8 cellular contexts compared by ENCODE assay signal in genomic region chr6:34791842-34792604, GRCh38. TPM values are rescaled to one million over a fixed set of nuclear protein-coding genes. Genes with fewer than 3 reads are reported as not detected.
DNase-seq lines count a peak whose midpoint lies in the region; ATAC-seq, FAIRE-seq and TF ChIP-seq lines count a peak whose summit lies in the region.

Gene BLTP3A (plus strand): TSS chr6:34792083. CDS start chr6:34792251, 168 bp downstream.

- H3K27ac Mint-ChIP-seq in activated naive CD4-positive, alpha-beta T cell treated with anti-CD3 and anti-CD28 coated beads, Interleukin-2, amount 50 U/mL, for 72 hours, result peak within 1 kb of the TSS; percentile 95 to 96

- H4K20me1 ChIP-seq in SK-N-SH (ENCODE audit: insufficient read depth), result no peaks in the 10 kb centered on the region; the same call in 1 of the 2 replicates

- TF ChIP-seq POLR2A in H54 (IDR thresholded peaks at IDR 0.05; ENCODE audit: low read depth, low read length) (peak; percentile 42; the same call in 1 of the 2 replicates), ovary (IDR thresholded peaks at IDR 0.05) (no peak)

- ATAC-seq in activated naive CD4-positive, alpha-beta T cell treated with anti-CD3 and anti-CD28 coated beads, Interleukin-2, amount 50 U/mL, for 72 hours, result peak; percentile 92 to 96

- H3K36me3 Mint-ChIP-seq in activated naive CD4-positive, alpha-beta T cell treated with anti-CD3 and anti-CD28 coated beads, Interleukin-2, amount 50 U/mL, for 72 hours, result peaks cover 9 to 16% of the 10 kb centered on the region in 2 donors

- under 1% methylated on average over 33 of the region's 93 CpGs for whole genome bisulfite sequencing in SK-N-SH (ENCODE audit: low lambda C conversion rate)
- 1% methylated on average over 76 to 93 of the region's 93 CpGs for WGBS in ovary, 3 donors
- WGBS in thymus, result under 1% methylated on average over 93 of the region's 93 CpGs

- peak; percentile 77 for DNase-seq in ELR (ENCODE audit: low read depth)
- DNase-seq in H54 (ENCODE audit: insufficient read length, low spot score), result peak; percentile 87
- peak; percentile 94 for DNase-seq in MG63
- DNase-seq in SK-N-SH, result peak; percentile 94
- peak; percentile 75 to 81 for DNase-seq in activated naive CD4-positive, alpha-beta T cell treated with anti-CD3 and anti-CD28 coated beads, Interleukin-2, amount 50 U/mL, for 72 hours (ENCODE audit: low spot score in 2 of 2)
- peak in 41 of 42 donors; percentile 20 to 87 (median 73) for DNase-seq in head of caudate nucleus
- peak; percentile 64 to 85 (median 66) for DNase-seq in ovary

- H2AFZ ChIP-seq in SK-N-SH (ENCODE audit: low read depth), result peak within 1 kb of the TSS; percentile 90

- H3K9ac ChIP-seq in SK-N-SH, result peak within 1 kb of the TSS; percentile 76

- peak within 1 kb of the TSS; percentile 82 for H3K4me3 ChIP-seq in MG63
- H3K4me3 ChIP-seq in SK-N-SH (ENCODE audit: low read depth in 2 of 2, low read length in 1 of 2), result peak within 1 kb of the TSS; percentile 72 to 76
- peak within 1 kb of the TSS; percentile 69 for H3K4me3 ChIP-seq in ovary
- peak within 1 kb of the TSS; percentile 95 for H3K4me3 ChIP-seq in thymus (ENCODE audit: low read length)

- peaks cover 7% of the 10 kb centered on the region for H3F3A ChIP-seq in SK-N-SH (replicated peaks; ENCODE audit: insufficient read depth)

- H3K27ac ChIP-seq in SK-N-SH (ENCODE audit: low read depth in 2 of 2, low read length in 1 of 2), result peak within 1 kb of the TSS; percentile 71 to 80
- H3K27ac ChIP-seq in ovary, result peak within 1 kb of the TSS; percentile 62 to 87
- peak within 1 kb of the TSS; percentile 88 for H3K27ac ChIP-seq in thymus (ENCODE audit: low read depth)

- H3K9me2 ChIP-seq in SK-N-SH, result no peaks in the 10 kb centered on the region

- H3K9me3 ChIP-seq in MG63 (no peaks in the 10 kb centered on the region), SK-N-SH (no peaks in the 10 kb centered on the region), ovary (no peaks in the 10 kb centered on the region), thymus (ENCODE audit: control insufficient read depth) (no peaks in the 10 kb centered on the region)

- peaks cover 26% of the 10 kb centered on the region; the same call in 1 of the 2 replicates for H3K79me2 ChIP-seq in SK-N-SH (ENCODE audit: insufficient read depth)

- H3K27me3 ChIP-seq in MG63 (no peaks in the 10 kb centered on the region), SK-N-SH (ENCODE audit: insufficient read depth) (no peaks in the 10 kb centered on the region), ovary (no peaks in the 10 kb centered on the region), thymus (ENCODE audit: control insufficient read depth, insufficient read depth) (no peaks in the 10 kb centered on the region)

- peaks cover 0 to 8% of the 10 kb centered on the region in 2 experiments; a peak in 2 of 4 replicates for H3K4me1 ChIP-seq in SK-N-SH (ENCODE audit: control insufficient read depth in 1 of 2, insufficient read depth in 2 of 2, low read depth in 1 of 2, low read length in 1 of 2)
- no peaks in the 10 kb centered on the region for H3K4me1 ChIP-seq in ovary (ENCODE audit: insufficient read depth)
- H3K4me1 ChIP-seq in thymus (ENCODE audit: control insufficient read depth, insufficient read depth, low read length), result peaks cover 8% of the 10 kb centered on the region

- TF ChIP-seq RAD21 in SK-N-SH (IDR thresholded peaks at IDR 0.05; ENCODE audit: low read length), result no peak; the same call in 1 of the 2 replicates

- POLR2A ChIA-PET in SK-N-SH (lab: Yijun Ruan, JAX), result interaction anchor here (0.6 to 1.9 kb wide), 13 partner anchors 8 to 1259 kb away, joined by 3 to 5 read pairs (median 3); partner anchors contain the start of genes ANKS1A, RPS10, SNRPC and TAF11

- peaks cover 16% of the 10 kb centered on the region for H3K36me3 ChIP-seq in MG63
- no peaks in the 10 kb centered on the region for H3K36me3 ChIP-seq in SK-N-SH (replicated peaks in 1 of 2; ENCODE audit: control insufficient read depth in 1 of 2, insufficient read depth in 2 of 2, low read length in 1 of 2)
- H3K36me3 ChIP-seq in ovary, result no peaks in the 10 kb centered on the region
- H3K36me3 ChIP-seq in thymus (ENCODE audit: control insufficient read depth, insufficient read depth), result peaks cover 5% of the 10 kb centered on the region

- H3K9me3 Mint-ChIP-seq in activated naive CD4-positive, alpha-beta T cell treated with anti-CD3 and anti-CD28 coated beads, Interleukin-2, amount 50 U/mL, for 72 hours, result no peaks in the 10 kb centered on the region

- intact Hi-C loops in head of caudate nucleus (cut with DNase I) (loop anchor here (10.0 kb wide), 1 partner anchor 93 kb away; the partner anchor contains the start of genes ANKS1A and TAF11), ovary (cut with DNase I) (no loop called here)

- FAIRE-seq in H54 (lab: Jason Lieb, UNC), result no peak

- TF ChIP-seq EP300 in SK-N-SH (IDR thresholded peaks at IDR 0.05; ENCODE audit: borderline replicate concordance in 1 of 2, low read depth in 1 of 2, low read length in 1 of 2), result peak in 1 of 2 experiments; percentile 6; a peak in 1 of 4 replicates
- TF ChIP-seq EP300 in ovary (IDR thresholded peaks at IDR 0.05), result no peak

- CTCF ChIA-PET in SK-N-SH (lab: Yijun Ruan, JAX), result interaction anchor here (0.6 to 2.3 kb wide), 12 partner anchors 14 to 1461 kb away, joined by 3 to 12 read pairs (median 3); no protein-coding TSS in a partner anchor

- TF ChIP-seq CTCF in SK-N-SH (IDR thresholded peaks at IDR 0.05) (no peak), ovary (IDR thresholded peaks at IDR 0.05) (peak in 1 of 3 donors; percentile 41)

- H3K4me2 ChIP-seq in SK-N-SH, result peak within 1 kb of the TSS; percentile 97

TF ChIP-seq in SK-N-SH, 30 proteins besides CTCF, POLR2A, EP300 and RAD21 (continues in another document):
- TF ChIP-seq ELF1 (IDR thresholded peaks at IDR 0.05) (0 out of 2 replicates have a peak, but pooled peaks have one; percentile 4), POLR2AphosphoS5 (IDR thresholded peaks at IDR 0.05; ENCODE audit: low read depth, low read length) (0 out of 2 replicates have a peak, but pooled peaks have one; percentile 9), NRF1 (IDR thresholded peaks at IDR 0.05; ENCODE audit: low read depth, low read length) (peak; percentile 44; the same call in 1 of the 2 replicates), SIN3A (IDR thresholded peaks at IDR 0.05; ENCODE audit: borderline replicate concordance, low read depth, low read length) (no peak), RCOR1 (IDR thresholded peaks at IDR 0.05; ENCODE audit: low read length) (no peak), IRF3 (IDR thresholded peaks at IDR 0.05; ENCODE audit: low read depth, low read length) (no peak), REST (IDR thresholded peaks at IDR 0.05; ENCODE audit: low read depth, low read length) (no peak), TAF1 (IDR thresholded peaks at IDR 0.05; ENCODE audit: borderline replicate concordance, low read depth, low read length) (no peak), EZH2phosphoT487 (IDR thresholded peaks at IDR 0.05; ENCODE audit: borderline replicate concordance, low read depth) (no peak), FOXM1 (IDR thresholded peaks at IDR 0.05; ENCODE audit: low read depth) (no peak), MAX (IDR thresholded peaks at IDR 0.05; ENCODE audit: low read depth) (no peak), MXI1 (IDR thresholded peaks at IDR 0.05; ENCODE audit: low read depth, low read length) (peak; percentile 15; the same call in 1 of the 2 replicates)

RNA-seq across cellular contexts. Expression of gene BLTP3A, which starts in this region (rescaled TPM):
- 19.2 and 25.0 TPM in 2 replicates for total RNA-seq in MG63 (2014; rRNA removed; shearing (Covaris generic); ENCODE audit: low replicate concordance)
- 3.1 and 4.4 TPM in 2 replicates for polyA plus RNA-seq in SK-N-SH (2012; rRNA removed)
- 3.1 and 3.5 TPM in 2 replicates for polyA plus RNA-seq in SK-N-SH (2012; cell fraction: cytosol; rRNA removed)
- polyA plus RNA-seq in SK-N-SH (2012; cell fraction: nucleus; rRNA removed), result 4.0 and 4.9 TPM in 2 replicates
- 10 to 100 TPM; 11.1 to 15.0 TPM for total RNA-seq in activated naive CD4-positive, alpha-beta T cell treated with anti-CD3 and anti-CD28 coated beads, Interleukin-2, amount 50 U/mL, for 72 hours
- 10 to 100 TPM in 2 of 7 donors, 1 to 10 TPM in 5; 6.3 to 18.1 (median 7.5) TPM for total RNA-seq in ovary
- polyA plus RNA-seq in ovary, result 1 to 10 TPM; 2.7 to 7.5 TPM
- polyA plus RNA-seq in thymus, result 3.9 TPM

Comparison
In these comparisons a context has a peak if more than half of its experiments do, and no peak if none do; other contexts are left out.
1. Peak in every context shown above with its lines: DNase-seq, ATAC-seq, H3K4me3 ChIP-seq and H3K27ac ChIP-seq.